Comparison of ENCODE assay signal across 31 cellular contexts in the genomic region with DNA sequence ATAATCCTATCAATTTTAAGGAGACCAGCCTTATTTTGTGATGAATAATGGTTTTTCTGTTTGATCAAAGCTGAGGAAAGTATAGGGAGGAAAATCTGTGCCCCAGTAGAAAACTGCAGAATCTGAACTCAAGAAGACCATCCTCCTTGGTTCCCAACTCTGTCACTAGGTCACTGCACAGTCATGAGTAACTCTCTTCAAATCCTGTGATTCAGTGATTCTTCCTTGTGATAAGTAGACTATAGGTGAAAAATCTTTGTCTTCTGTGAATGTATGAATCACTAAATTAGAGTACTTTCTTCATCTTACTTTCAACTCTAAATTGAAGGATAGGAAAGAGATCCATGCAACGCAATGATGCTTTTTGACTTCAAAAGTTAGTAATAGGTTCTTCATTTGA. TPM values are rescaled to one million over a fixed set of nuclear protein-coding genes. Genes with fewer than 3 reads are reported as not detected.
"Had no signal": no experiment of that assay in that cellular context is flagged by ENCODE, and none has a peak within 500 bp of the region (broad histone marks: within the 10 kb centered on the region; RNA-seq: fewer than 3 reads in every experiment).

No MANE protein-coding gene starts in this region.

- H3K27ac Mint-ChIP-seq: activated CD4-positive, alpha-beta T cell treated with anti-CD3 and anti-CD28 coated beads, Interleukin-2, amount 10 ng/mL, durations not matched to agents 7 days and 5 days; activated CD8-positive, alpha-beta T cell treated with anti-CD3 and anti-CD28 coated beads for 36 hours; activated naive CD4-positive, alpha-beta T cell treated with anti-CD3 and anti-CD28 coated beads, Interleukin-2, amount 10 ng/mL, durations not matched to agents 7 days and 5 days; activated naive CD8-positive, alpha-beta T cell; effector memory CD8-positive, alpha-beta T cell; T-helper 17 cell; T-helper 2 cell treated with Interferon-gamma antibody and Interleukin-4, amounts not matched to agents 5 μg/mL and 100 μg/mL, for 36 hours had no signal

- H3K4me1 Mint-ChIP-seq: activated CD4-positive, alpha-beta T cell treated with anti-CD3 and anti-CD28 coated beads, Interleukin-2, amount 10 ng/mL, durations not matched to agents 7 days and 5 days; activated naive CD4-positive, alpha-beta T cell treated with anti-CD3 and anti-CD28 coated beads, Interleukin-2, amount 10 ng/mL, durations not matched to agents 7 days and 5 days; T-helper 17 cell had no signal

- H3K9me3 Mint-ChIP-seq: activated CD4-positive, alpha-beta T cell treated with anti-CD3 and anti-CD28 coated beads, Interleukin-2, amount 10 ng/mL, durations not matched to agents 7 days and 5 days; activated CD8-positive, alpha-beta T cell treated with anti-CD3 and anti-CD28 coated beads for 36 hours; activated naive CD4-positive, alpha-beta T cell treated with anti-CD3 and anti-CD28 coated beads, Interleukin-2, amount 10 ng/mL, durations not matched to agents 7 days and 5 days had no signal

- H3K27me3 Mint-ChIP-seq: activated CD4-positive, alpha-beta T cell treated with anti-CD3 and anti-CD28 coated beads, Interleukin-2, amount 10 ng/mL, durations not matched to agents 7 days and 5 days; activated CD8-positive, alpha-beta T cell treated with anti-CD3 and anti-CD28 coated beads for 36 hours; activated naive CD4-positive, alpha-beta T cell treated with anti-CD3 and anti-CD28 coated beads, Interleukin-2, amount 10 ng/mL, durations not matched to agents 7 days and 5 days; activated naive CD8-positive, alpha-beta T cell; effector memory CD8-positive, alpha-beta T cell; T-helper 17 cell had no signal

- H3K36me3 Mint-ChIP-seq: activated naive CD4-positive, alpha-beta T cell treated with anti-CD3 and anti-CD28 coated beads, Interleukin-2, amount 10 ng/mL, durations not matched to agents 7 days and 5 days had no signal

- ATAC-seq: activated CD8-positive, alpha-beta T cell treated with anti-CD3 and anti-CD28 coated beads for 36 hours; effector memory CD8-positive, alpha-beta T cell; foreskin keratinocyte; gastrocnemius medialis; heart left ventricle; T-helper 17 cell had no signal

- H3K4me3 Mint-ChIP-seq: activated CD4-positive, alpha-beta T cell treated with anti-CD3 and anti-CD28 coated beads, Interleukin-2, amount 10 ng/mL, durations not matched to agents 7 days and 5 days; activated CD8-positive, alpha-beta T cell treated with anti-CD3 and anti-CD28 coated beads for 36 hours; activated naive CD4-positive, alpha-beta T cell treated with anti-CD3 and anti-CD28 coated beads, Interleukin-2, amount 10 ng/mL, durations not matched to agents 7 days and 5 days; activated naive CD8-positive, alpha-beta T cell; effector memory CD8-positive, alpha-beta T cell; T-helper 17 cell; T-helper 2 cell treated with Interferon-gamma antibody and Interleukin-4, amounts not matched to agents 5 μg/mL and 100 μg/mL, for 36 hours had no signal

- DNase-seq: activated CD4-positive, alpha-beta T cell treated with anti-CD3 and anti-CD28 coated beads for 4 hours; activated CD4-positive, alpha-beta T cell treated with anti-CD3 and anti-CD28 coated beads, Interleukin-2, amount 10 ng/mL, durations not matched to agents 7 days and 5 days; activated CD4-positive, alpha-beta T cell treated with anti-CD3 and anti-CD28 coated beads, Interleukin-2, amount 50 U/mL, for 48 hours; activated CD4-positive, CD25-positive, alpha-beta regulatory T cell; activated CD4-positive, CD25-positive, alpha-beta regulatory T cell treated with anti-CD3 and anti-CD28 coated beads, Interleukin-2, amount 50 U/mL, for 72 hours; activated CD8-positive, alpha-beta memory T cell treated with anti-CD3 and anti-CD28 coated beads for 24 hours; activated CD8-positive, alpha-beta T cell treated with anti-CD3 and anti-CD28 coated beads for 36 hours; activated effector memory CD4-positive, alpha-beta T cell treated with Interleukin-2 at 50 U/mL for 16 hours; activated naive CD4-positive, alpha-beta T cell treated with anti-CD3 and anti-CD28 coated beads, Interleukin-2, amount 10 ng/mL, durations not matched to agents 7 days and 5 days; activated T-cell treated with anti-CD3 and anti-CD28 coated beads, Interleukin-2, amount 50 U/mL, for 1 hour; activated T-cell treated with anti-CD3 and anti-CD28 coated beads, Interleukin-2, amount 50 U/mL, for 48 hours; amniotic stem cell; anterior cingulate cortex; brain microvascular endothelial cell; caudate nucleus; cortex of kidney; dermis blood vessel endothelial cell; effector CD4-positive, alpha-beta T cell; effector memory CD8-positive, alpha-beta T cell; gastrocnemius medialis; glutamatergic neuron; heart left ventricle; T-helper 1 cell; T-helper 17 cell; T1000 had no signal

RNA-seq across cellular contexts. Expression of gene OR2L5, which starts 13.3 kb away (rescaled TPM):
- total RNA-seq: activated CD8-positive, alpha-beta T cell treated with anti-CD3 and anti-CD28 coated beads for 36 hours; astrocyte; chondrocyte; dermis blood vessel endothelial cell; esophagus muscularis mucosa; foreskin keratinocyte; gastrocnemius medialis; heart left ventricle; T-helper 17 cell had no signal

RNA-seq across cellular contexts. Expression of gene OR2L2, which starts 29.7 kb away (rescaled TPM):
- total RNA-seq: astrocyte, dermis blood vessel endothelial cell, esophagus muscularis mucosa, foreskin keratinocyte, gastrocnemius medialis had no signal

RNA-seq across cellular contexts. Expression of gene OR2AK2, which starts 35.1 kb away (rescaled TPM):
- total RNA-seq: activated CD4-positive, alpha-beta T cell treated with anti-CD3 and anti-CD28 coated beads, Interleukin-2, amount 10 ng/mL, durations not matched to agents 7 days and 5 days; activated CD8-positive, alpha-beta T cell treated with anti-CD3 and anti-CD28 coated beads for 36 hours; astrocyte; chondrocyte; dermis blood vessel endothelial cell; esophagus muscularis mucosa; foreskin keratinocyte; gastrocnemius medialis had no signal

RNA-seq across cellular contexts. Expression of gene OR2L3, which starts 46.5 kb away (rescaled TPM):
- total RNA-seq: activated CD4-positive, alpha-beta T cell treated with anti-CD3 and anti-CD28 coated beads, Interleukin-2, amount 10 ng/mL, durations not matched to agents 7 days and 5 days; activated CD8-positive, alpha-beta T cell treated with anti-CD3 and anti-CD28 coated beads for 36 hours; astrocyte; chondrocyte; dermis blood vessel endothelial cell; esophagus muscularis mucosa; foreskin keratinocyte; gastrocnemius medialis; heart left ventricle; T-helper 17 cell had no signal

RNA-seq across cellular contexts. Expression of gene OR2L8, which starts 51.5 kb away (rescaled TPM):
- total RNA-seq: astrocyte, chondrocyte, esophagus muscularis mucosa, foreskin keratinocyte, gastrocnemius medialis, heart left ventricle had no signal
